In the genomic region with DNA sequence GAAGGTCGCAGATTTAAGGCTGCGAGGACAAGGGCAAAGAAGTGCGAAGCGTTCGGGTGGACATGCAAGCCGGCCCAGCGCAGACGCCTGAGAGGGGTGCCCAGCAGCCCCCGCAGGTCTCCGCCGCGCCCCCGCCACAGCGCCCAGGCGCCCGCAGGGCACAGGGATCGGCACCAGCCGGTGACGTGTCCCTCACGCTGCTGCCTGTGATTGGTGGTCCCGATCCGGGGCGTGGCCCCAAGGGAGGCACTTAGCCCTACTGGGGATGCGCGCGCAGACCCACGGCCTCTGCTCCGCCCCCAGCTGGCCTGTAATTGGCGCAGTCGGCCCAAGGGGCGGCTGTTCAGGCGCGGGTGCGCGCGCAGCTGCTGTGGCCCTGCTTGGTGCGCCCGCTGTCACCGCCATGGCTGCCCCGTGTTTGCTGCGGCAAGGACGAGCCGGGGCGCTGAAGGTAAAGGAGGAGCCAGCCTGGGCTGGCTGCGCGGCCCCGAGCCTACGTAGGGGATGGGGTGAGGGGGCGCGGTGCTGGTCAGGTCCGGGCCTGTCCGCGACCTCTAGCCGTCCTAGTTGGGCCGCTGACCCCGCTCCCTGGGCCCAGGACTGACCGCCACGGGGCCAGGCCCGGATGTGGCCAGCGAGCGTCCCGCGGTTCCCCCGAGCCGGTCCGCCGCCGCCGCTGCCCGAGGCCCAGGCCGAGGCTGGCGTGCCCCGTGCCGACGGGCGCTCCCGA, we compare ENCODE assay signal across 8 cellular contexts. TPM values are rescaled to one million over a fixed set of nuclear protein-coding genes. Genes with fewer than 3 reads are reported as not detected.
DNase-seq lines count a peak whose midpoint lies in the region; TF ChIP-seq lines count a peak whose summit lies in the region.

A gene (plus strand): TSS at position 379 of the 730 bp plus-strand sequence. CDS start 25 bp downstream, at position 404.

- WGBS in stomach, 5 donors = 0 to 1% (median 0%) methylated on average over 15 to 77 of the region's 77 CpGs

- peak within 1 kb of the TSS; percentile 78 for H3K27ac ChIP-seq in MM.1S (ENCODE audit: low read length)
- H3K27ac ChIP-seq in neural cell (ENCODE audit: low read length) = peak within 1 kb of the TSS; percentile 95
- peak within 1 kb of the TSS; percentile 92 to 99 (median 97) for H3K27ac ChIP-seq in stomach

- peaks cover 9% of the 10 kb centered on the region for H3F3A ChIP-seq in MM.1S (ENCODE audit: insufficient read depth, low read length)
- H3F3A ChIP-seq in neural cell (ENCODE audit: insufficient read depth, low read length, poor library complexity, severe bottlenecking) = no peaks in the 10 kb centered on the region

- H3K9ac ChIP-seq in ES-I3 (ENCODE audit: low read depth, low read length) (peak within 1 kb of the TSS; percentile 84), MM.1S (ENCODE audit: low read length) (peak within 1 kb of the TSS; percentile 91), neural cell (ENCODE audit: low read length) (peak within 1 kb of the TSS; percentile 91)

- H3K79me2 ChIP-seq in MM.1S (ENCODE audit: low read length) = peaks cover 30% of the 10 kb centered on the region
- H3K79me2 ChIP-seq in neural cell (replicated peaks; ENCODE audit: insufficient read depth, low read length) = peaks cover 4% of the 10 kb centered on the region

- H3K9me2 ChIP-seq in MM.1S (replicated peaks; ENCODE audit: insufficient read depth, low read length) = no peaks in the 10 kb centered on the region
- H3K9me2 ChIP-seq in neural cell (ENCODE audit: insufficient read depth, low read length) = no peaks in the 10 kb centered on the region

- H3K4me2 ChIP-seq in MM.1S (ENCODE audit: low read depth, low read length) (peak within 1 kb of the TSS; percentile 93), neural cell (ENCODE audit: low read length) (peak within 1 kb of the TSS; percentile 80)

- H2AFZ ChIP-seq in MM.1S (ENCODE audit: low read length) (peak within 1 kb of the TSS; percentile 87), neural cell (ENCODE audit: low read depth, low read length) (peak within 1 kb of the TSS; percentile 96)

- H3K4me3 ChIP-seq in HAP-1 = peak within 1 kb of the TSS; percentile 94
- peak within 1 kb of the TSS; percentile 91 for H3K4me3 ChIP-seq in MM.1S (ENCODE audit: low read length)
- peak within 1 kb of the TSS; percentile 91 for H3K4me3 ChIP-seq in neural cell (ENCODE audit: low read length)
- peak within 1 kb of the TSS; percentile 75 to 96 (median 91) for H3K4me3 ChIP-seq in stomach

- H3K36me3 ChIP-seq in ES-I3 (ENCODE audit: insufficient read depth, low read length) (peaks cover under 1% of the 10 kb centered on the region), HAP-1 (replicated peaks) (peaks cover 27% of the 10 kb centered on the region), MM.1S (replicated peaks; ENCODE audit: insufficient read depth, low read length) (no peaks in the 10 kb centered on the region), neural cell (ENCODE audit: insufficient read depth, low read length) (no peaks in the 10 kb centered on the region), stomach (peaks cover 14 to 26% (median 21%) of the 10 kb centered on the region in 4 donors)

- peak; percentile 16 for TF ChIP-seq EP300 in neural cell (conservative IDR thresholded peaks at IDR 0.05; ENCODE audit: poor library complexity, severe bottlenecking)
- no peak for TF ChIP-seq EP300 in stomach (IDR thresholded peaks at IDR 0.05)

- intact Hi-C loops in stomach (cut with DNase I; ENCODE audit: low total_unique reads) = no loop called here

- DNase-seq in HAP-1 (ENCODE audit: low spot score in 2 of 2) = peak; percentile 97 to 99
- peak; percentile 100 for DNase-seq in MM.1S
- peak; percentile 90 for DNase-seq in SIG-M5 (lab: John Stamatoyannopoulos, UW)
- DNase-seq in activated gamma-delta T cell (lab: John Stamatoyannopoulos, UW) = peak; percentile 100
- peak; percentile 97 for DNase-seq in fibroblast of the conjunctiva (ENCODE audit: low read depth)
- peak; percentile 100 for DNase-seq in stomach

- peak in 2 of 4 donors; percentile 27 to 86 for TF ChIP-seq POLR2A in stomach (IDR thresholded peaks at IDR 0.05)

- H3K4me1 ChIP-seq in ES-I3 (ENCODE audit: insufficient read depth, low read length) (0 out of 2 replicates have a peak, but pooled peaks cover 4% of the 10 kb centered on the region), HAP-1 (peaks cover 8% of the 10 kb centered on the region), MM.1S (ENCODE audit: low read length) (peaks cover 4% of the 10 kb centered on the region; the same call in 1 of the 2 replicates), stomach (peaks cover 4 to 45% (median 24%) of the 10 kb centered on the region in 4 donors)

- no peak for TF ChIP-seq RAD21 in neural cell (conservative IDR thresholded peaks at IDR 0.05)

- no peaks in the 10 kb centered on the region for H3K9me3 ChIP-seq in ES-I3 (ENCODE audit: control insufficient read depth, insufficient read depth, low read length)
- no peaks in the 10 kb centered on the region for H3K9me3 ChIP-seq in HAP-1
- no peaks in the 10 kb centered on the region for H3K9me3 ChIP-seq in MM.1S (replicated peaks; ENCODE audit: insufficient read depth, low read length)
- no peaks in the 10 kb centered on the region for H3K9me3 ChIP-seq in neural cell (ENCODE audit: low read length)
- no peaks in the 10 kb centered on the region for H3K9me3 ChIP-seq in stomach

- in situ Hi-C loops in HAP-1 (cut with MboI; ENCODE audit: low sequenced_read_pairs) = no loop called here

- TF ChIP-seq CTCF in MM.1S (IDR thresholded peaks at IDR 0.05; ENCODE audit: low read length) (no peak), neural cell (IDR thresholded peaks at IDR 0.05; ENCODE audit: poor library complexity, severe bottlenecking) (no peak), stomach (IDR thresholded peaks at IDR 0.05) (peak in 1 of 7 experiments; percentile 13)

- H4K20me1 ChIP-seq in MM.1S (ENCODE audit: insufficient read depth, low read length) = no peaks in the 10 kb centered on the region
- H4K20me1 ChIP-seq in neural cell (ENCODE audit: insufficient read depth) = no peaks in the 10 kb centered on the region

- H3K27me3 ChIP-seq in HAP-1 (ENCODE audit: low read depth) = no peaks in the 10 kb centered on the region
- no peaks in the 10 kb centered on the region for H3K27me3 ChIP-seq in MM.1S (replicated peaks; ENCODE audit: insufficient read depth, low read length)
- no peaks in the 10 kb centered on the region for H3K27me3 ChIP-seq in neural cell (ENCODE audit: insufficient read depth, low read depth, low read length)
- H3K27me3 ChIP-seq in stomach = no peaks in the 10 kb centered on the region

TF ChIP-seq in neural cell, 6 proteins besides CTCF, POLR2A, EP300 and RAD21:
- peak; percentile 87 for TF ChIP-seq MXI1 (conservative IDR thresholded peaks at IDR 0.05; ENCODE audit: poor library complexity, severe bottlenecking)
- TF ChIP-seq TAF1 (IDR thresholded peaks at IDR 0.05; ENCODE audit: low read depth) = peak; percentile 95
- no peak for TF ChIP-seq SMC3 (conservative IDR thresholded peaks at IDR 0.05; ENCODE audit: poor library complexity)
- TF ChIP-seq, protein P1, sequence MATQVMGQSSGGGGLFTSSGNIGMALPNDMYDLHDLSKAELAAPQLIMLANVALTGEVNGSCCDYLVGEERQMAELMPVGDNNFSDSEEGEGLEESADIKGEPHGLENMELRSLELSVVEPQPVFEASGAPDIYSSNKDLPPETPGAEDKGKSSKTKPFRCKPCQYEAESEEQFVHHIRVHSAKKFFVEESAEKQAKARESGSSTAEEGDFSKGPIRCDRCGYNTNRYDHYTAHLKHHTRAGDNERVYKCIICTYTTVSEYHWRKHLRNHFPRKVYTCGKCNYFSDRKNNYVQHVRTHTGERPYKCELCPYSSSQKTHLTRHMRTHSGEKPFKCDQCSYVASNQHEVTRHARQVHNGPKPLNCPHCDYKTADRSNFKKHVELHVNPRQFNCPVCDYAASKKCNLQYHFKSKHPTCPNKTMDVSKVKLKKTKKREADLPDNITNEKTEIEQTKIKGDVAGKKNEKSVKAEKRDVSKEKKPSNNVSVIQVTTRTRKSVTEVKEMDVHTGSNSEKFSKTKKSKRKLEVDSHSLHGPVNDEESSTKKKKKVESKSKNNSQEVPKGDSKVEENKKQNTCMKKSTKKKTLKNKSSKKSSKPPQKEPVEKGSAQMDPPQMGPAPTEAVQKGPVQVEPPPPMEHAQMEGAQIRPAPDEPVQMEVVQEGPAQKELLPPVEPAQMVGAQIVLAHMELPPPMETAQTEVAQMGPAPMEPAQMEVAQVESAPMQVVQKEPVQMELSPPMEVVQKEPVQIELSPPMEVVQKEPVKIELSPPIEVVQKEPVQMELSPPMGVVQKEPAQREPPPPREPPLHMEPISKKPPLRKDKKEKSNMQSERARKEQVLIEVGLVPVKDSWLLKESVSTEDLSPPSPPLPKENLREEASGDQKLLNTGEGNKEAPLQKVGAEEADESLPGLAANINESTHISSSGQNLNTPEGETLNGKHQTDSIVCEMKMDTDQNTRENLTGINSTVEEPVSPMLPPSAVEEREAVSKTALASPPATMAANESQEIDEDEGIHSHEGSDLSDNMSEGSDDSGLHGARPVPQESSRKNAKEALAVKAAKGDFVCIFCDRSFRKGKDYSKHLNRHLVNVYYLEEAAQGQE (IDR thresholded peaks at IDR 0.05; ENCODE audit: borderline replicate concordance) = peak; percentile 91
- TF ChIP-seq EZH2 (IDR thresholded peaks at IDR 0.05; ENCODE audit: borderline replicate concordance, insufficient read depth, low read length, poor library complexity, severe bottlenecking) = no peak
- peak; percentile 96 for TF ChIP-seq POLR2AphosphoS5 (IDR thresholded peaks at IDR 0.05)

RNA-seq across cellular contexts. Expression of the gene that starts here (rescaled TPM):
- polyA plus RNA-seq in neural cell (19.4 and 22.7 TPM in 2 replicates), stomach (10 to 100 TPM; 19.2 to 19.6 (median 19.3) TPM)
- polyA minus RNA-seq in neural cell = 45.4 and 45.8 TPM in 2 replicates
- total RNA-seq in stomach = 10 to 100 TPM; 33.9 to 51.3 (median 42.3) TPM

Comparison
In these comparisons a context has a peak if more than half of its experiments do, and no peak if none do; other contexts are left out.
1. Peak in every context shown above with its lines: DNase-seq, H3K4me3 ChIP-seq and H3K27ac ChIP-seq.